9 cellular contexts compared by ENCODE assay signal in the genomic region with DNA sequence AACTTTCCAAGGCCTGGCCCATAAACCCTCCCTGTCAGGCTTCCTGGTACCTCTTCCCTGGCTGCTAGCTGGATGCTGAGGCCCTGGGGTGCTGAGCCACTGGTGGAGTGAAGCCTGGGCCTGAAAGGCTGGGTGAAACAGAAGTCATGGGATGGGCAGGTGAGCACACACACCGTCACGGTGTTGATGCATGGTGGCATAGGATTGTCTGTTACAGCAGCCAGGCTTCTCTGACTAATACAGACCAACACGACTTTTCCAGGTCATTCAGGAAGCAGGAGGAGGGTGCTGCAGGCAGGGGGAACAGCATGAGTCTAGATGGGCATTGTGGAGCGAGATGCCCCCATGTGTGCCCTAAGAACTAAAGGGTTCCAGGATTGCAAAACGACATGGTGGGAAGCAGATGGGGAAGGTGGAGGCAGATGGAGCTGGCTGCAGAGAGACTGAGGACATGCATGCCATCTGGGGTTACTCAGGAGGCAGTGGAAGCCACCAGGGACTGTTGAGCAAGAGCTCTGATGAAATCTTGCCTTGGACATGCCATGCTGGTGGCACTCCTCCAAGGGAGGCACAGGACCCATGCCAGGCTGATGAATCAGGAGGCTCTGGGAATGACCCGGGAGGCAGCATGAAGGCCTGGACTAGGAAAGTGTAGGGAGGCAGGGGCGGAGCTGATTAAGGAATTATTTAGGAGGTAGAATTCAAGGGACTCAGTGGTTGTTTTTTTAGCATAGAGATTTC.
DNase-seq lines count a peak whose midpoint lies in the region; ATAC-seq, FAIRE-seq and TF ChIP-seq lines count a peak whose summit lies in the region.
"Had no signal": no experiment of that assay in that cellular context is flagged by ENCODE, and none has a peak within 500 bp of the region (broad histone marks: within the 10 kb centered on the region; RNA-seq: fewer than 3 reads in every experiment).

No MANE protein-coding gene starts in this region.

- peak; percentile 87 for DNase-seq in AG10803 (ENCODE audit: low read depth)
- DNase-seq in LoVo (ENCODE audit: low spot score) = peak; percentile 27
- no peak for DNase-seq in astrocyte (ENCODE audit: low read depth)
- DNase-seq in left lung = peak in 1 of 2 donors; percentile 34
- no peak for DNase-seq in DMS53 (lab: John Stamatoyannopoulos, UW)
- DNase-seq in activated naive CD4-positive, alpha-beta T cell treated with Interleukin-2 at 50 U/mL for 16 hours = no peak
- DNase-seq in NCI-H345 (lab: John Stamatoyannopoulos, UW) = no peak
- DNase-seq: effector memory CD8-positive, alpha-beta T cell had no signal

- no peak overlapping the region for H2AFZ ChIP-seq in astrocyte (ENCODE audit: low read depth, low read length)

- H3K4me1 Mint-ChIP-seq in astrocyte (ENCODE audit: low read depth, unreplicated experiment) = peaks cover 16% of the 10 kb centered on the region

- no peak overlapping the region for H3K4me2 ChIP-seq in astrocyte (ENCODE audit: low read length)

- H3K36me3 ChIP-seq in astrocyte (ENCODE audit: insufficient read depth, low read length) (no peaks in the 10 kb centered on the region), left lung (no peaks in the 10 kb centered on the region)

- peak overlapping the region; percentile 50 for H3K4me3 Mint-ChIP-seq in astrocyte (ENCODE audit: unreplicated experiment)
- H3K4me3 Mint-ChIP-seq: effector memory CD8-positive, alpha-beta T cell had no signal

- no peaks in the 10 kb centered on the region for H3K36me3 Mint-ChIP-seq in astrocyte (ENCODE audit: low read depth, unreplicated experiment)

- H3K4me1 ChIP-seq in astrocyte (ENCODE audit: insufficient read depth, low read length) (no peaks in the 10 kb centered on the region), left lung (no peaks in the 10 kb centered on the region)

- H3K9ac ChIP-seq in astrocyte (ENCODE audit: low read length) = no peak overlapping the region

- no peaks in the 10 kb centered on the region for H4K20me1 ChIP-seq in astrocyte (ENCODE audit: insufficient read depth, low read length)

- TF ChIP-seq CTCF in AG10803 (conservative IDR thresholded peaks at IDR 0.05; ENCODE audit: low read length) (no peak), astrocyte (IDR thresholded peaks at IDR 0.05; ENCODE audit: insufficient read depth, low read depth, low read length) (no peak), left lung (IDR thresholded peaks at IDR 0.05) (no peak)

- H3K9me3 Mint-ChIP-seq in astrocyte (ENCODE audit: unreplicated experiment) = peaks cover 4% of the 10 kb centered on the region
- H3K9me3 Mint-ChIP-seq: effector memory CD8-positive, alpha-beta T cell had no signal

- no peaks in the 10 kb centered on the region for H3K27me3 ChIP-seq in astrocyte (ENCODE audit: insufficient read depth, low read length)
- H3K27me3 ChIP-seq in left lung = peaks cover 0 to 3% of the 10 kb centered on the region in 2 donors

- ATAC-seq in left lung (peak; percentile 40), GM18909 (IDR thresholded peaks at IDR 0.05; ENCODE audit: poor library complexity, unreplicated experiment) (no peak)
- ATAC-seq: effector memory CD8-positive, alpha-beta T cell had no signal

- H3K79me2 ChIP-seq in astrocyte (ENCODE audit: insufficient read depth, low read length) = no peaks in the 10 kb centered on the region

- H3K9me3 ChIP-seq in astrocyte (ENCODE audit: insufficient read depth, low read depth, low read length) = no peaks in the 10 kb centered on the region
- H3K9me3 ChIP-seq in left lung = no peaks in the 10 kb centered on the region

- peak overlapping the region; percentile 42 for H3K27ac Mint-ChIP-seq in astrocyte (ENCODE audit: unreplicated experiment)
- H3K27ac Mint-ChIP-seq: effector memory CD8-positive, alpha-beta T cell had no signal

- peaks cover 33% of the 10 kb centered on the region for H3K27me3 Mint-ChIP-seq in astrocyte (ENCODE audit: low read depth, unreplicated experiment)
- H3K27me3 Mint-ChIP-seq: effector memory CD8-positive, alpha-beta T cell had no signal

- no peak overlapping the region for H3K4me3 ChIP-seq in AG10803 (ENCODE audit: low read length)
- H3K4me3 ChIP-seq in astrocyte (ENCODE audit: insufficient read depth, low read depth, low read length) = no peak overlapping the region
- H3K4me3 ChIP-seq in left lung = no peak overlapping the region

- FAIRE-seq in astrocyte (lab: Jason Lieb, UNC) = no peak

- H3K27ac ChIP-seq in astrocyte (ENCODE audit: low read depth, low read length) (no peak overlapping the region), left lung (no peak overlapping the region)

- intact Hi-C loops in left lung (cut with DNase I) = no loop called here

Comparison
In these comparisons a context has a peak if more than half of its experiments do, and no peak if none do; other contexts are left out.
1. DNase-seq: peak in AG10803 (single experiment) and LoVo (single experiment); none in astrocyte (single experiment), DMS53 (single experiment), activated naive CD4-positive, alpha-beta T cell treated with Interleukin-2 at 50 U/mL for 16 hours (single experiment) and NCI-H345 (single experiment).